Comparison of ENCODE assay signal across 20 cellular contexts in genomic region chr11:19989191-19989590, GRCh38.
DNase-seq lines count a peak whose midpoint lies in the region; ATAC-seq and TF ChIP-seq lines count a peak whose summit lies in the region.
"Had no signal": no experiment of that assay in that cellular context is flagged by ENCODE, and none has a peak within 500 bp of the region (broad histone marks: within the 10 kb centered on the region; RNA-seq: fewer than 3 reads in every experiment).

No MANE protein-coding gene starts in this region.

- TF ChIP-seq CTCF in chondrocyte (IDR thresholded peaks at IDR 0.05), result no peak
- TF ChIP-seq CTCF in tibial artery (IDR thresholded peaks at IDR 0.05), result no peak

- peaks cover 12% of the 10 kb centered on the region for H3K36me3 Mint-ChIP-seq in chondrocyte (ENCODE audit: low read depth)

- H3K4me1 Mint-ChIP-seq in chondrocyte (ENCODE audit: low read depth), result peaks cover 40% of the 10 kb centered on the region
- H3K4me1 Mint-ChIP-seq: neural crest cell; stimulated activated naive CD8-positive, alpha-beta T cell treated with anti-CD3 and anti-CD28 coated beads, Interleukin-15, amount 100 ng/mL, for 72 hours had no signal

- H3K9ac ChIP-seq in muscle layer of colon (ENCODE audit: low read length), result no peak overlapping the region
- H3K9ac ChIP-seq: BLaER1 treated with 17β-estradiol and CSF1 and Interleukin-3, amounts not matched to agents 10 nM and 100 nM had no signal

- DNase-seq in cardiac septum (ENCODE audit: low spot score) (peak; percentile 19), Right ventricle myocardium inferior (ENCODE audit: missing footprints) (no peak), chondrocyte (ENCODE audit: low spot score) (no peak), tibial artery (no peak), NCI-H446 (lab: John Stamatoyannopoulos, UW) (no peak)
- DNase-seq: activated CD4-positive, alpha-beta T cell treated with anti-CD3 and anti-CD28 coated beads for 48 hours; foreskin melanocyte; NCI-H1436; NCI-H524 treated with DMSO at 0.1 percent for 48 hours; RPMI8226; stimulated activated CD4-positive, alpha-beta T cell treated with anti-CD3 and anti-CD28 coated beads, Interleukin-4, amount 100 ng/mL, for 4 hours; stimulated activated naive CD8-positive, alpha-beta T cell treated with anti-CD3 and anti-CD28 coated beads, Interleukin-15, amount 100 ng/mL, for 72 hours; SW 1271 had no signal

- no peaks in the 10 kb centered on the region for H3K27me3 Mint-ChIP-seq in chondrocyte (ENCODE audit: low read depth)

- H3K36me3 ChIP-seq in muscle layer of colon (ENCODE audit: insufficient read depth, low read length) (peaks cover 34% of the 10 kb centered on the region), tibial artery (peaks cover 21 to 60% (median 46%) of the 10 kb centered on the region in 3 donors)
- H3K36me3 ChIP-seq: BLaER1 treated with 17β-estradiol and CSF1 and Interleukin-3, amounts not matched to agents 10 nM and 100 nM had no signal

- H3K9me3 ChIP-seq in muscle layer of colon (ENCODE audit: low read length) (no peaks in the 10 kb centered on the region), tibial artery (no peaks in the 10 kb centered on the region)
- H3K9me3 ChIP-seq: psoas muscle had no signal

- H3K9me3 Mint-ChIP-seq in chondrocyte (ENCODE audit: low read depth), result no peaks in the 10 kb centered on the region
- H3K9me3 Mint-ChIP-seq: stimulated activated naive CD8-positive, alpha-beta T cell treated with anti-CD3 and anti-CD28 coated beads, Interleukin-15, amount 100 ng/mL, for 72 hours had no signal

- H3K27ac Mint-ChIP-seq in chondrocyte (ENCODE audit: unreplicated experiment), result peak overlapping the region; percentile 98
- H3K27ac Mint-ChIP-seq: stimulated activated naive CD8-positive, alpha-beta T cell treated with anti-CD3 and anti-CD28 coated beads, Interleukin-15, amount 100 ng/mL, for 72 hours had no signal

- no peak overlapping the region for H3K4me3 Mint-ChIP-seq in chondrocyte (ENCODE audit: unreplicated experiment)
- H3K4me3 Mint-ChIP-seq: neural crest cell; stimulated activated naive CD8-positive, alpha-beta T cell treated with anti-CD3 and anti-CD28 coated beads, Interleukin-15, amount 100 ng/mL, for 72 hours had no signal

- intact Hi-C loops in cardiac septum (cut with DNase I) (no loop called here), Right ventricle myocardium inferior (cut with DNase I) (no loop called here), tibial artery (cut with DNase I; ENCODE audit: low total_unique reads) (no loop called here)

- H3K27ac ChIP-seq in muscle layer of colon (ENCODE audit: low read depth, low read length), result peak overlapping the region; percentile 37
- peak overlapping the region; percentile 4 to 5 for H3K27ac ChIP-seq in tibial artery
- H3K27ac ChIP-seq: BLaER1 treated with 17β-estradiol and CSF1 and Interleukin-3, amounts not matched to agents 10 nM and 100 nM; brain microvascular endothelial cell had no signal

- H3K27me3 ChIP-seq in muscle layer of colon (ENCODE audit: control insufficient read depth in 1 of 2, insufficient read depth in 2 of 2, low read length in 2 of 2) (no peaks in the 10 kb centered on the region), tibial artery (no peaks in the 10 kb centered on the region)
- H3K27me3 ChIP-seq: BLaER1 treated with 17β-estradiol and CSF1 and Interleukin-3, amounts not matched to agents 10 nM and 100 nM; brain microvascular endothelial cell had no signal

- H3K4me3 ChIP-seq in muscle layer of colon (ENCODE audit: low read depth in 1 of 2, low read length in 2 of 2) (no peak overlapping the region), tibial artery (no peak overlapping the region)
- H3K4me3 ChIP-seq: BLaER1 treated with 17β-estradiol and CSF1 and Interleukin-3, amounts not matched to agents 10 nM and 100 nM; psoas muscle had no signal

- ATAC-seq in Right ventricle myocardium inferior (no peak), HG02885 (IDR thresholded peaks at IDR 0.05; ENCODE audit: poor library complexity, unreplicated experiment) (no peak), HG03095 (IDR thresholded peaks at IDR 0.05; ENCODE audit: unreplicated experiment) (no peak)
- ATAC-seq: stimulated activated naive CD8-positive, alpha-beta T cell treated with anti-CD3 and anti-CD28 coated beads, Interleukin-15, amount 100 ng/mL, for 72 hours had no signal

- H3K4me1 ChIP-seq in muscle layer of colon (ENCODE audit: insufficient read depth, low read length), result peaks cover 31% of the 10 kb centered on the region
- peaks cover 0 to 49% (median 12%) of the 10 kb centered on the region in 4 donors for H3K4me1 ChIP-seq in tibial artery
